In genomic region chr9:126471084-126471611, GRCh38 we compare ENCODE assay signal across 8 cellular contexts.
DNase-seq lines count a peak whose midpoint lies in the region; ATAC-seq and TF ChIP-seq lines count a peak whose summit lies in the region.

No MANE protein-coding gene starts in this region.

- in situ Hi-C loops in GM13977 (cut with MboI; ENCODE audit: low pct_unique_long_range_greater_than_20kb, low sequenced_read_pairs, unreplicated experiment), result no loop called here

- CTCF ChIA-PET in activated CD4-positive, alpha-beta T cell treated with anti-CD3 and anti-CD28 coated beads for 36 hours (lab: Charles Lee), result interaction anchor here (0.7 to 4.8 kb wide), 4 partner anchors 21 to 557 kb away, joined by 3 to 32 read pairs (median 10); no protein-coding TSS in a partner anchor

- ATAC-seq in HG03571 (IDR thresholded peaks at IDR 0.05; ENCODE audit: unreplicated experiment), result peak; percentile 80
- ATAC-seq in activated CD4-positive, alpha-beta T cell treated with anti-CD3 and anti-CD28 coated beads for 36 hours, result peak; percentile 92
- no peak for ATAC-seq in thoracic aorta (ENCODE audit: insufficient number of reproducible peaks, low FRiP score, low read depth)
- ATAC-seq in HG02938 (IDR thresholded peaks at IDR 0.05; ENCODE audit: unreplicated experiment), result no peak
- no peak for ATAC-seq in GM21515 (IDR thresholded peaks at IDR 0.05; ENCODE audit: unreplicated experiment)

- no peak for TF ChIP-seq CTCF in GM13977 (IDR thresholded peaks at IDR 0.05; ENCODE audit: extremely low read depth, insufficient read depth, missing control alignments)
- no peak for TF ChIP-seq CTCF in colonic mucosa (IDR thresholded peaks at IDR 0.05)
- TF ChIP-seq CTCF in thoracic aorta (IDR thresholded peaks at IDR 0.05), result no peak

- H3K36me3 ChIP-seq in colonic mucosa (no peaks in the 10 kb centered on the region), thoracic aorta (no peaks in the 10 kb centered on the region)

- H3K9me3 Mint-ChIP-seq in activated CD4-positive, alpha-beta T cell treated with anti-CD3 and anti-CD28 coated beads for 36 hours (ENCODE audit: low read depth), result no peaks in the 10 kb centered on the region

- H3K27ac ChIP-seq in colonic mucosa, result peak overlapping the region; percentile 53
- H3K27ac ChIP-seq in thoracic aorta, result no peak overlapping the region

- H3K9ac ChIP-seq in colonic mucosa (ENCODE audit: low read depth in 2 of 2, low read length in 2 of 2), result no peak overlapping the region

- DNase-seq in GM13977 (ENCODE audit: low spot score) (peak; percentile 47), colonic mucosa (peak; percentile 60), occipital lobe (lab: John Stamatoyannopoulos, UW) (peak; percentile 25), thoracic aorta (ENCODE audit: low spot score) (peak; percentile 26)
- peak; percentile 89 for DNase-seq in activated CD4-positive, alpha-beta T cell treated with anti-CD3 and anti-CD28 coated beads for 36 hours

- peaks cover 6% of the 10 kb centered on the region for H3K27me3 Mint-ChIP-seq in activated CD4-positive, alpha-beta T cell treated with anti-CD3 and anti-CD28 coated beads for 36 hours

- H3K4me1 ChIP-seq in colonic mucosa (no peaks in the 10 kb centered on the region), thoracic aorta (ENCODE audit: control insufficient read depth in 1 of 2, low read depth in 2 of 2) (peaks cover 3 to 7% of the 10 kb centered on the region in 2 donors)

- H3K9me3 ChIP-seq in colonic mucosa (no peaks in the 10 kb centered on the region), thoracic aorta (no peaks in the 10 kb centered on the region)

- H3K4me1 Mint-ChIP-seq in activated CD4-positive, alpha-beta T cell treated with anti-CD3 and anti-CD28 coated beads for 36 hours, result peaks cover 60% of the 10 kb centered on the region

- peak overlapping the region; percentile 39 for H3K4me3 Mint-ChIP-seq in activated CD4-positive, alpha-beta T cell treated with anti-CD3 and anti-CD28 coated beads for 36 hours

- H3K27me3 ChIP-seq in colonic mucosa (no peaks in the 10 kb centered on the region), thoracic aorta (replicated peaks; ENCODE audit: insufficient read depth) (no peaks in the 10 kb centered on the region)

- peaks cover 3% of the 10 kb centered on the region for H3K36me3 Mint-ChIP-seq in activated CD4-positive, alpha-beta T cell treated with anti-CD3 and anti-CD28 coated beads for 36 hours (ENCODE audit: low read depth)

- H3K4me3 ChIP-seq in colonic mucosa (no peak overlapping the region), thoracic aorta (no peak overlapping the region)

- H3K27ac Mint-ChIP-seq in activated CD4-positive, alpha-beta T cell treated with anti-CD3 and anti-CD28 coated beads for 36 hours, result no peak overlapping the region

- POLR2A ChIA-PET in activated CD4-positive, alpha-beta T cell treated with anti-CD3 and anti-CD28 coated beads for 36 hours (lab: Charles Lee), result interaction anchor here (0.6 kb wide), 2 partner anchors 152 to 949 kb away, joined by 3 to 6 read pairs; no protein-coding TSS in a partner anchor

- intact Hi-C loops in activated CD4-positive, alpha-beta T cell treated with anti-CD3 and anti-CD28 coated beads for 36 hours (cut with DNase I, micrococcal nuclease), result loop anchor here (1.0 to 10.0 kb wide), 8 partner anchors 46 to 838 kb away; partner anchors contain the start of gene MVB12B (in 1 of the 2)
- intact Hi-C loops in colonic mucosa (cut with DNase I), result no loop called here

Comparison
In these comparisons a context has a peak if more than half of its experiments do, and no peak if none do; other contexts are left out.
1. DNase-seq: peak in every context shown above with its lines; median percentile 89 in activated CD4-positive, alpha-beta T cell treated with anti-CD3 and anti-CD28 coated beads for 36 hours; 60 in colonic mucosa; 47 in GM13977; 26 in thoracic aorta; 25 in occipital lobe.
2. ATAC-seq: peak in HG03571 (single experiment) and activated CD4-positive, alpha-beta T cell treated with anti-CD3 and anti-CD28 coated beads for 36 hours (single experiment); none in thoracic aorta (single experiment), HG02938 (single experiment) and GM21515 (single experiment).